ENCODE assay signal across 8 cellular contexts in the genomic region with DNA sequence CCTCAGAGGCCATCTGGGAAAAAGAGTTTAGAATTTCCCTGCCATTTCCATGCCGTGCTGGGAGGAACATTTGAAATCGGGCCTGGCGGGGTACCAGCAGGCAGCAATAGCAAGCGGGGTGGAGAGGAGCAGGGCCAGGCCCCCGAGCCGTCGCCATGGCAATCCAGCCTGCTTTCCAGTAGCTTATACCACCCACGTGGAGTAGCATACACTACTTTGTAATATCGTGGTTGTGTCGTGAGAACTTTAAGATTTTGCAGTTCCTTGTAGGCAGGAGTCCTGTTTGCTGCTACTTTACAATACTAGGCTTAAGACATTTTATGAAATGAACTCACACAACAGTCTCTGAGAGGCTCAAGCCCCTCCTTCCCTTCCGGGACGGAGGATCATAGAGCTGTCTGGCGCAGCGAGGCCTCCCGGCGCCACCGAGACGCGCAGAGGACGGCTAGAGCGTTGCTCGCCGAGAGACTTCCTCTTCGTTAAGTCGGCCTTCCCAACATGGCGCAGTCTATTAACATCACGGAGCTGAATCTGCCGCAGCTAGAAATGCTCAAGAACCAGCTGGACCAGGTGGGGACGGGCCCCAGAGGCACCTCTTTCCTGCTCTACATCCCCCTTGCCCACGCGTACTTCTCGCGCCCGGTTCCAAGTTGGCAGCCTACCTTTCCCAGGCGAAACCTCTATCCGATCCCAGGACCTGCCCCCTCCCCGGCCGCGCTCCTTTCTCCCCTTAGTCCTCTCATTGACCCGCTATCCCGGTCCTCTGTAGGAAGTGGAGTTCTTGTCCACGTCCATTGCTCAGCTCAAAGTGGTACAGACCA. TPM values are rescaled to one million over a fixed set of nuclear protein-coding genes. Genes with fewer than 3 reads are reported as not detected.
DNase-seq lines count a peak whose midpoint lies in the region; ATAC-seq, FAIRE-seq and TF ChIP-seq lines count a peak whose summit lies in the region.

PFDN5 (plus strand) TSS at position 473 of the 821 bp plus-strand sequence; CDS start at position 499, 26 bp downstream.

- H3K27me3 ChIP-seq in astrocyte (ENCODE audit: insufficient read depth, low read length), result no peaks in the 10 kb centered on the region
- H3K27me3 ChIP-seq in hepatocyte, result no peaks in the 10 kb centered on the region

- H3K4me2 ChIP-seq in astrocyte (ENCODE audit: low read length), result peak within 1 kb of the TSS; percentile 89
- H3K4me2 ChIP-seq in hepatocyte, result peak within 1 kb of the TSS; percentile 79

- H3K27ac Mint-ChIP-seq in astrocyte (ENCODE audit: unreplicated experiment), result peak within 1 kb of the TSS; percentile 97

- peaks cover 10% of the 10 kb centered on the region for H3K36me3 Mint-ChIP-seq in astrocyte (ENCODE audit: low read depth, unreplicated experiment)

- ATAC-seq in GM18499 (IDR thresholded peaks at IDR 0.05; ENCODE audit: insufficient read depth, unreplicated experiment), result peak; percentile 53
- ATAC-seq in HG02943 (IDR thresholded peaks at IDR 0.05; ENCODE audit: low read depth, unreplicated experiment), result peak; percentile 79

- H3K27me3 Mint-ChIP-seq in astrocyte (ENCODE audit: low read depth, unreplicated experiment), result no peaks in the 10 kb centered on the region

- no peaks in the 10 kb centered on the region for H3K9me2 ChIP-seq in hepatocyte (replicated peaks; ENCODE audit: insufficient read depth)

- peaks cover 22% of the 10 kb centered on the region for H3K4me1 Mint-ChIP-seq in astrocyte (ENCODE audit: low read depth, unreplicated experiment)

- no peaks in the 10 kb centered on the region for H3K9me3 ChIP-seq in astrocyte (ENCODE audit: insufficient read depth, low read depth, low read length)
- H3K9me3 ChIP-seq in hepatocyte (ENCODE audit: low read depth), result no peaks in the 10 kb centered on the region

- H3K9me3 Mint-ChIP-seq in astrocyte (ENCODE audit: unreplicated experiment), result no peaks in the 10 kb centered on the region

- H3K9ac ChIP-seq in astrocyte (ENCODE audit: low read length), result peak within 1 kb of the TSS; percentile 96

- no peak for TF ChIP-seq CTCF in astrocyte (IDR thresholded peaks at IDR 0.05; ENCODE audit: insufficient read depth, low read depth, low read length)
- no peak for TF ChIP-seq CTCF in hepatocyte (IDR thresholded peaks at IDR 0.05; ENCODE audit: poor library complexity)

- peak within 1 kb of the TSS; percentile 100 for H3K4me3 Mint-ChIP-seq in astrocyte (ENCODE audit: unreplicated experiment)

- peak; percentile 70 for FAIRE-seq in astrocyte (lab: Jason Lieb, UNC)

- H3K36me3 ChIP-seq in astrocyte (ENCODE audit: insufficient read depth, low read length) (peaks cover 12% of the 10 kb centered on the region), hepatocyte (replicated peaks; ENCODE audit: insufficient read depth, low read depth) (no peaks in the 10 kb centered on the region)

- H3K27ac ChIP-seq in astrocyte (ENCODE audit: low read depth, low read length) (peak within 1 kb of the TSS; percentile 87), hepatocyte (peak within 1 kb of the TSS; percentile 88)

- 3% methylated on average over 42 of the region's 42 CpGs for WGBS in hepatocyte (ENCODE audit: low lambda C conversion rate, missing lambda C conversion rate)

- H3K4me3 ChIP-seq in astrocyte (ENCODE audit: insufficient read depth, low read depth, low read length) (peak within 1 kb of the TSS; percentile 98), hepatocyte (peak within 1 kb of the TSS; percentile 50)

- H3K79me2 ChIP-seq in astrocyte (ENCODE audit: insufficient read depth, low read length) (peaks cover 34% of the 10 kb centered on the region), hepatocyte (peaks cover 26% of the 10 kb centered on the region)

- H2AFZ ChIP-seq in astrocyte (ENCODE audit: low read depth, low read length), result peak within 1 kb of the TSS; percentile 92
- peak within 1 kb of the TSS; percentile 79 for H2AFZ ChIP-seq in hepatocyte

- H3K4me1 ChIP-seq in astrocyte (ENCODE audit: insufficient read depth, low read length) (peaks cover 37% of the 10 kb centered on the region), hepatocyte (ENCODE audit: insufficient read depth) (peaks cover 24% of the 10 kb centered on the region)

- H4K20me1 ChIP-seq in astrocyte (ENCODE audit: insufficient read depth, low read length) (no peaks in the 10 kb centered on the region), hepatocyte (ENCODE audit: insufficient read depth, poor library complexity, severe bottlenecking) (no peaks in the 10 kb centered on the region)

- peak; percentile 48 for DNase-seq in NCI-H187 treated with DMSO at 0.1 percent for 48 hours (lab: John Stamatoyannopoulos, UW)
- peak; percentile 72 for DNase-seq in T-helper 22 cell (ENCODE audit: low read depth)
- DNase-seq in astrocyte (ENCODE audit: low read depth), result peak; percentile 84
- peak; percentile 93 for DNase-seq in hepatocyte (ENCODE audit: low spot score)
- peak; percentile 87 for DNase-seq in renal cortical epithelial cell (ENCODE audit: low read depth)
- no peak for DNase-seq in cortex of kidney (lab: John Stamatoyannopoulos, UW)

RNA-seq across cellular contexts. Expression of gene PFDN5, which starts in this region (rescaled TPM):
- total RNA-seq in astrocyte (279 and 281 TPM in 2 replicates), hepatocyte (377 and 379 TPM in 2 replicates), renal cortical epithelial cell (323 and 327 TPM in 2 replicates)
- 415 and 441 TPM in 2 replicates for polyA plus RNA-seq in hepatocyte
